In genomic region chr11:126451211-126451802, GRCh38 we compare ENCODE assay signal across 1 cellular context.
TF ChIP-seq lines count a peak whose summit lies in the region.

No MANE protein-coding gene starts in this region.

TF ChIP-seq in GM23338, 12 proteins besides CTCF, POLR2A, EP300 and RAD21 (continued from another document):
- TF ChIP-seq ZNF462 (CRISPR knock-in tag; IDR thresholded peaks at IDR 0.05) (no peak), STAT1 (IDR thresholded peaks at IDR 0.05; ENCODE audit: unreplicated experiment) (no peak), NANOG (IDR thresholded peaks at IDR 0.05; ENCODE audit: borderline replicate concordance) (no peak), CREB1 (CRISPR knock-in tag; IDR thresholded peaks at IDR 0.05; ENCODE audit: low read depth) (no peak), EZH2 (IDR thresholded peaks at IDR 0.05; ENCODE audit: low read depth, unreplicated experiment) (no peak), ZNF114 (CRISPR knock-in tag; IDR thresholded peaks at IDR 0.05) (no peak), REST (IDR thresholded peaks at IDR 0.05; ENCODE audit: unreplicated experiment) (no peak)
